ENCODE assay signal across 1 cellular context in the genomic region with DNA sequence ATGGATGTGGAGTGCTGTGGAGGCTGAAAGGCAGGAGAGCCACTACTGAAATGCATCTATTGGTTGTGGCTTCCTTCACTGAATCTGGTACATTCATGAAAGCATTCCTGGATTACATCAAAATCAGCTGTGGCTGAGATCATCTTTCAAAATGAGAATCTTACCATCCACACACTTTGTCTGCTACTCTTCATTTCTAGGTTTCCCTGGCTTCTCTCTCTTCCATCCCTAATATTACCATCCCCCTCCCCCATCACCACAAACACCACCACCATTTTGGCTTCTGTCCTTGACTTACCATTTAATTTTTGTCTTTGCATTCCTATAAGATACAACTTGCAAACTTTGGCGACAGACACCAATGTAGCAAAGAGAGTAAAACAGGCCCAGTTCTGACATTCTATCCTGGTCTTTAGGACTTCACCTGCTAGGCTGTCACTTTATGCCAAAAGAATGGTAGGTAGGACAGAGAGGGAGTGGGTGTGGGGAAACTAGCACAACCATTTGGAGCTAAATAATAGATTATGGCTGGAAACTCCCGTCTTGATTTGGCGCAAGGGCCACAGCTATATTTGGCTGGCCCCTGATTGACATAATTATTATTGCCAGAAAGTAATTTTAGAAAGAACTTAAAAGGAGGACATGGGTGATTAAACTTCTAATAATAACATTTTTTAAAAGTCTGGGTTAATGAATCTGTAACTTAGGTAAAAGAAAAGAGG.
TF ChIP-seq lines count a peak whose summit lies in the region.

No MANE protein-coding gene starts in this region.

TF ChIP-seq in GM12878, 131 proteins besides CTCF, POLR2A, EP300 and RAD21 (continued from another document):
- TF ChIP-seq, protein P1, sequence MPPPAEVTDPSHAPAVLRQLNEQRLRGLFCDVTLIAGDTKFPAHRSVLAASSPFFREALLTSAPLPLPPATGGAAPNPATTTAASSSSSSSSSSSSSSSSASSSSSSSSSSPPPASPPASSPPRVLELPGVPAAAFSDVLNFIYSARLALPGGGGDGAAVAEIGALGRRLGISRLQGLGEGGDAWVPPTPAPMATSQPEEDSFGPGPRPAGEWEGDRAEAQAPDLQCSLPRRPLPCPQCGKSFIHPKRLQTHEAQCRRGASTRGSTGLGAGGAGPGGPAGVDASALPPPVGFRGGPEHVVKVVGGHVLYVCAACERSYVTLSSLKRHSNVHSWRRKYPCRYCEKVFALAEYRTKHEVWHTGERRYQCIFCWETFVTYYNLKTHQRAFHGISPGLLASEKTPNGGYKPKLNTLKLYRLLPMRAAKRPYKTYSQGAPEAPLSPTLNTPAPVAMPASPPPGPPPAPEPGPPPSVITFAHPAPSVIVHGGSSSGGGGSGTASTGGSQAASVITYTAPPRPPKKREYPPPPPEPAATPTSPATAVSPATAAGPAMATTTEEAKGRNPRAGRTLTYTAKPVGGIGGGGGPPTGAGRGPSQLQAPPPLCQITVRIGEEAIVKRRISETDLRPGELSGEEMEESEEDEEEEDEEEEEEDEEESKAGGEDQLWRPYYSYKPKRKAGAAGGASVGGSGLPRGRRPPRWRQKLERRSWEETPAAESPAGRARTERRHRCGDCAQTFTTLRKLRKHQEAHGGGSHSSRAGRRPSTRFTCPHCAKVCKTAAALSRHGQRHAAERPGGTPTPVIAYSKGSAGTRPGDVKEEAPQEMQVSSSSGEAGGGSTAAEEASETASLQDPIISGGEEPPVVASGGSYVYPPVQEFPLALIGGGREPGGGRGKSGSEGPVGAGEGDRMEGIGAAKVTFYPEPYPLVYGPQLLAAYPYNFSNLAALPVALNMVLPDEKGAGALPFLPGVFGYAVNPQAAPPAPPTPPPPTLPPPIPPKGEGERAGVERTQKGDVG (CRISPR knock-in tag; IDR thresholded peaks at IDR 0.05), result no peak
- TF ChIP-seq FOXM1 (IDR thresholded peaks at IDR 0.05; ENCODE audit: low read depth, low read length) (peak; percentile 95; the same call in 1 of the 2 replicates), NFXL1 (IDR thresholded peaks at IDR 0.05; ENCODE audit: borderline replicate concordance) (no peak), EZH2 (IDR thresholded peaks at IDR 0.05; ENCODE audit: borderline replicate concordance, control insufficient read depth, low read depth, low read length) (no peak), CHD4 (IDR thresholded peaks at IDR 0.05) (no peak), ZSCAN29 (IDR thresholded peaks at IDR 0.05) (no peak), IRF5 (IDR thresholded peaks at IDR 0.05; ENCODE audit: borderline replicate concordance) (no peak), RELA (IDR thresholded peaks at IDR 0.05; ENCODE audit: borderline replicate concordance, partially characterized antibody) (peak; percentile 64), TCF7 (IDR thresholded peaks at IDR 0.05; ENCODE audit: borderline replicate concordance) (peak; percentile 76; the same call in 1 of the 2 replicates), IRF4 (IDR thresholded peaks at IDR 0.05; ENCODE audit: low read depth, low read length) (peak; percentile 29; the same call in 1 of the 2 replicates), SKIL (IDR thresholded peaks at IDR 0.05; ENCODE audit: low read depth, poor library complexity, severe bottlenecking) (peak; percentile 84), CBX3 (IDR thresholded peaks at IDR 0.05; ENCODE audit: borderline replicate concordance, low read depth) (no peak), ZNF274 (IDR thresholded peaks at IDR 0.05; ENCODE audit: insufficient read depth, insufficient read length) (no peak), POLR2AphosphoS5 (IDR thresholded peaks at IDR 0.05; ENCODE audit: low read length) (no peak), ZBED1 (IDR thresholded peaks at IDR 0.05; ENCODE audit: borderline replicate concordance) (peak; percentile 79; the same call in 1 of the 2 replicates), NFYA (IDR thresholded peaks at IDR 0.05; ENCODE audit: borderline replicate concordance, low read depth, low read length) (no peak), SMC3 (IDR thresholded peaks at IDR 0.05; ENCODE audit: borderline replicate concordance, low read length) (0 out of 2 replicates have a peak, but pooled peaks have one; percentile 4), EED (IDR thresholded peaks at IDR 0.05; ENCODE audit: low read depth) (peak; percentile 93), BRCA1 (IDR thresholded peaks at IDR 0.05; ENCODE audit: low read depth, low read length) (no peak)
- TF ChIP-seq, protein P2, sequence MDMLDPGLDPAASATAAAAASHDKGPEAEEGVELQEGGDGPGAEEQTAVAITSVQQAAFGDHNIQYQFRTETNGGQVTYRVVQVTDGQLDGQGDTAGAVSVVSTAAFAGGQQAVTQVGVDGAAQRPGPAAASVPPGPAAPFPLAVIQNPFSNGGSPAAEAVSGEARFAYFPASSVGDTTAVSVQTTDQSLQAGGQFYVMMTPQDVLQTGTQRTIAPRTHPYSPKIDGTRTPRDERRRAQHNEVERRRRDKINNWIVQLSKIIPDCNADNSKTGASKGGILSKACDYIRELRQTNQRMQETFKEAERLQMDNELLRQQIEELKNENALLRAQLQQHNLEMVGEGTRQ (IDR thresholded peaks at IDR 0.05; ENCODE audit: borderline replicate concordance, low read depth, low read length), result no peak
- TF ChIP-seq, protein P3, sequence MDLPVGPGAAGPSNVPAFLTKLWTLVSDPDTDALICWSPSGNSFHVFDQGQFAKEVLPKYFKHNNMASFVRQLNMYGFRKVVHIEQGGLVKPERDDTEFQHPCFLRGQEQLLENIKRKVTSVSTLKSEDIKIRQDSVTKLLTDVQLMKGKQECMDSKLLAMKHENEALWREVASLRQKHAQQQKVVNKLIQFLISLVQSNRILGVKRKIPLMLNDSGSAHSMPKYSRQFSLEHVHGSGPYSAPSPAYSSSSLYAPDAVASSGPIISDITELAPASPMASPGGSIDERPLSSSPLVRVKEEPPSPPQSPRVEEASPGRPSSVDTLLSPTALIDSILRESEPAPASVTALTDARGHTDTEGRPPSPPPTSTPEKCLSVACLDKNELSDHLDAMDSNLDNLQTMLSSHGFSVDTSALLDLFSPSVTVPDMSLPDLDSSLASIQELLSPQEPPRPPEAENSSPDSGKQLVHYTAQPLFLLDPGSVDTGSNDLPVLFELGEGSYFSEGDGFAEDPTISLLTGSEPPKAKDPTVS (IDR thresholded peaks at IDR 0.05; ENCODE audit: low read depth, low read length), result no peak
TF ChIP-seq in GM12878: peak in this region for 47.
